In genomic region chr15:99165956-99166689, GRCh38 we compare ENCODE assay signal across 29 cellular contexts.
A peak's percentile ranks its signal among the peaks of the same experiment; 100 is the strongest.
DNase-seq lines count a peak whose midpoint lies in the region; TF ChIP-seq lines count a peak whose summit lies in the region.
"Had no signal": no experiment of that assay in that cellular context is flagged by ENCODE, and none has a peak within 500 bp of the region (broad histone marks: within the 10 kb centered on the region; RNA-seq: fewer than 3 reads in every experiment).

No MANE protein-coding gene starts in this region.

- H3K23me2 ChIP-seq in H9 (ENCODE audit: insufficient read length, low read depth, low read length, poor library complexity, severe bottlenecking): no peaks in the 10 kb centered on the region

- TF ChIP-seq CTCF in H9 (conservative IDR thresholded peaks at IDR 0.05) (no peak), testis (IDR thresholded peaks at IDR 0.05) (no peak)

- H2AFZ ChIP-seq in H9 (ENCODE audit: low read length): no peak overlapping the region
- no peak overlapping the region for H2AFZ ChIP-seq in neuronal stem cell (ENCODE audit: low read length)

- peak overlapping the region in 2 of 3 experiments; percentile 32 to 50; a peak in 3 of 7 replicates for H3K27ac Mint-ChIP-seq in H9
- H3K27ac Mint-ChIP-seq: activated CD8-positive, alpha-beta T cell treated with anti-CD3 and anti-CD28 coated beads for 36 hours; activated naive CD4-positive, alpha-beta T cell treated with anti-CD3 and anti-CD28 coated beads, Interleukin-2, amount 10 ng/mL, durations not matched to agents 7 days and 5 days; CD4-positive, alpha-beta T cell had no signal

- H3K9me3 ChIP-seq in H9 (ENCODE audit: control insufficient read depth, low read depth, low read length): no peaks in the 10 kb centered on the region
- H3K9me3 ChIP-seq in esophagus (ENCODE audit: control insufficient read depth in 2 of 2, insufficient read depth in 1 of 2, low read depth in 1 of 2, low read length in 1 of 2): no peaks in the 10 kb centered on the region
- no peaks in the 10 kb centered on the region for H3K9me3 ChIP-seq in neuronal stem cell (replicated peaks in 1 of 2; ENCODE audit: control insufficient read depth in 2 of 2, insufficient read depth in 1 of 2, low read depth in 1 of 2, low read length in 2 of 2)
- no peaks in the 10 kb centered on the region for H3K9me3 ChIP-seq in testis
- H3K9me3 ChIP-seq: adrenal gland, left lung, SJCRH30 had no signal

- H3T11ph ChIP-seq in H9 (ENCODE audit: low read length): no peak overlapping the region

- no peak overlapping the region for H3K18ac ChIP-seq in H9 (ENCODE audit: insufficient read length, low read depth, low read length)
- H3K18ac ChIP-seq in neuronal stem cell (ENCODE audit: low read length): peak overlapping the region; percentile 7

- H3K27me3 ChIP-seq in H9 (ENCODE audit: insufficient read depth, low read length) (no peaks in the 10 kb centered on the region), esophagus (ENCODE audit: control insufficient read depth in 1 of 2, insufficient read depth in 2 of 2, low read length in 2 of 2) (no peaks in the 10 kb centered on the region), neuronal stem cell (ENCODE audit: control insufficient read depth in 3 of 3, insufficient read depth in 3 of 3, low read depth in 1 of 3, low read length in 3 of 3) (no peaks in the 10 kb centered on the region), testis (no peaks in the 10 kb centered on the region)
- H3K27me3 ChIP-seq: adrenal gland, left lung, SJCRH30 had no signal

- H3K36me3 ChIP-seq in esophagus (ENCODE audit: control insufficient read depth in 2 of 2, insufficient read depth in 2 of 2, low read length in 1 of 2) (peaks cover 3 to 10% of the 10 kb centered on the region in 2 donors), neuronal stem cell (replicated peaks in 1 of 2; ENCODE audit: control insufficient read depth in 2 of 2, insufficient read depth in 2 of 2, low read length in 2 of 2) (peaks cover 11 to 42% of the 10 kb centered on the region in 2 donors), testis (ENCODE audit: low read depth, missing control alignments) (no peaks in the 10 kb centered on the region)

- no peak overlapping the region for H3K4me3 Mint-ChIP-seq in H9
- H3K4me3 Mint-ChIP-seq: activated CD8-positive, alpha-beta T cell treated with anti-CD3 and anti-CD28 coated beads for 36 hours; activated naive CD4-positive, alpha-beta T cell treated with anti-CD3 and anti-CD28 coated beads, Interleukin-2, amount 10 ng/mL, durations not matched to agents 7 days and 5 days; CD4-positive, alpha-beta T cell; naive thymus-derived CD4-positive, alpha-beta T cell; stimulated activated naive CD8-positive, alpha-beta T cell treated with anti-CD3 and anti-CD28 coated beads, Interleukin-15, amount 100 ng/mL, for 72 hours had no signal

- H4K5ac ChIP-seq in H9 (ENCODE audit: insufficient read length, low read depth, low read length): no peak overlapping the region

- no peaks in the 10 kb centered on the region for H4K20me1 ChIP-seq in H9 (ENCODE audit: control insufficient read depth, insufficient read depth, insufficient read length)

- H3K4me1 Mint-ChIP-seq in H9: no peaks in the 10 kb centered on the region
- H3K4me1 Mint-ChIP-seq: activated naive CD4-positive, alpha-beta T cell treated with anti-CD3 and anti-CD28 coated beads, Interleukin-2, amount 10 ng/mL, durations not matched to agents 7 days and 5 days had no signal

- H3K56ac ChIP-seq in H9 (ENCODE audit: insufficient read length, low read depth, low read length): no peak overlapping the region

- no peak overlapping the region for H3K4me3 ChIP-seq in esophagus (ENCODE audit: low read depth in 1 of 2, low read length in 2 of 2)
- H3K4me3 ChIP-seq in neuronal stem cell (ENCODE audit: low read length in 2 of 2): no peak overlapping the region
- H3K4me3 ChIP-seq in testis: no peak overlapping the region
- H3K4me3 ChIP-seq: adrenal gland, K562, left lung, SJCRH30 had no signal

- H3K9ac ChIP-seq in H9 (ENCODE audit: extremely low read depth, insufficient read length, low read length) (no peak overlapping the region), neuronal stem cell (ENCODE audit: low read depth, low read length, poor library complexity) (peak overlapping the region; percentile 38)

- H3K4ac ChIP-seq in H9 (ENCODE audit: low read depth, low read length): no peak overlapping the region
- H3K4ac ChIP-seq in neuronal stem cell (ENCODE audit: low read length): no peak overlapping the region

- H3K4me1 ChIP-seq in H9 (ENCODE audit: insufficient read depth, low read length) (no peaks in the 10 kb centered on the region), esophagus (ENCODE audit: control insufficient read depth in 2 of 2, insufficient read depth in 2 of 2, low read length in 1 of 2) (no peaks in the 10 kb centered on the region), neuronal stem cell (ENCODE audit: control insufficient read depth in 2 of 2, insufficient read depth in 1 of 2, low read depth in 1 of 2, low read length in 2 of 2) (peaks cover 0 to 2% of the 10 kb centered on the region in 2 donors), testis (no peaks in the 10 kb centered on the region)
- H3K4me1 ChIP-seq: left lung had no signal

- no CpG with 5 or more reads among the region's 23 CpGs for WGBS in H9 (ENCODE audit: extremely low coverage, insufficient read length, low lambda C conversion rate)
- 85 to 86% methylated on average over 23 of the region's 23 CpGs for whole genome bisulfite sequencing in esophagus, 2 donors
- no CpG with 5 or more reads among the region's 23 CpGs for WGBS in neuronal stem cell (ENCODE audit: extremely low coverage in 2 of 2, insufficient read length in 2 of 2, insufficient replicate concordance in 1 of 2), 2 donors
- WGBS in testis, 2 donors: 92% methylated on average over 23 of the region's 23 CpGs

- no peak overlapping the region for H3K27ac ChIP-seq in H9 (ENCODE audit: insufficient read length, low read depth, low read length)
- peak overlapping the region; percentile 8 to 9 for H3K27ac ChIP-seq in esophagus (ENCODE audit: low read depth in 2 of 2, low read length in 1 of 2)
- no peak overlapping the region for H3K27ac ChIP-seq in neuronal stem cell (replicated peaks; ENCODE audit: low read length)
- no peak overlapping the region for H3K27ac ChIP-seq in testis
- no peak overlapping the region for H3K27ac ChIP-seq in caudate nucleus (ENCODE audit: low read depth, low read length)
- H3K27ac ChIP-seq: adrenal gland, epithelial cell of prostate, left lung, SJCRH30 had no signal

- peaks cover 0 to 12% (median 9%) of the 10 kb centered on the region in 3 experiments; a peak in 4 of 7 replicates for H3K36me3 Mint-ChIP-seq in H9 (ENCODE audit: insufficient read depth in 1 of 3, low read depth in 3 of 3)
- H3K36me3 Mint-ChIP-seq: activated naive CD4-positive, alpha-beta T cell treated with anti-CD3 and anti-CD28 coated beads, Interleukin-2, amount 10 ng/mL, durations not matched to agents 7 days and 5 days; naive thymus-derived CD4-positive, alpha-beta T cell had no signal

- no peak overlapping the region for H2BK15ac ChIP-seq in H9 (ENCODE audit: low read depth, low read length)
- peak overlapping the region; percentile 7 for H2BK15ac ChIP-seq in neuronal stem cell (ENCODE audit: low read length)

- TF ChIP-seq POLR2A in testis (IDR thresholded peaks at IDR 0.05): no peak

- no peak overlapping the region for H3K23ac ChIP-seq in H9 (ENCODE audit: insufficient read length, low read depth, low read length)
- no peak overlapping the region for H3K23ac ChIP-seq in neuronal stem cell (ENCODE audit: low read depth, low read length, poor library complexity)

- H2AK5ac ChIP-seq in H9 (ENCODE audit: insufficient read length, low read length): no peak overlapping the region
- H2AK5ac ChIP-seq in neuronal stem cell (ENCODE audit: low read depth, low read length): peak overlapping the region; percentile 24

- H2BK12ac ChIP-seq in H9 (ENCODE audit: insufficient read length, low read depth, low read length) (no peak overlapping the region), neuronal stem cell (ENCODE audit: low read length) (no peak overlapping the region)

- H3K4me2 ChIP-seq in H9 (ENCODE audit: insufficient read depth, insufficient read length, low read length) (no peak overlapping the region), neuronal stem cell (ENCODE audit: insufficient read depth, low read length, poor library complexity, severe bottlenecking) (no peak overlapping the region)

- no peaks in the 10 kb centered on the region for H3K79me1 ChIP-seq in H9 (ENCODE audit: insufficient read depth, low read depth, low read length, poor library complexity, severe bottlenecking)
- H3K79me1 ChIP-seq in neuronal stem cell (ENCODE audit: low read depth, low read length): no peaks in the 10 kb centered on the region

- no peak overlapping the region for H2BK5ac ChIP-seq in H9 (ENCODE audit: insufficient read length, low read length)
- H2BK5ac ChIP-seq in neuronal stem cell (ENCODE audit: low read length): no peak overlapping the region

- H2BK120ac ChIP-seq in H9 (ENCODE audit: low read depth, low read length, poor library complexity, severe bottlenecking) (no peak overlapping the region), neuronal stem cell (ENCODE audit: low read depth, low read length) (no peak overlapping the region)

- DNase-seq in H9 (no peak), neuronal stem cell (ENCODE audit: low spot score) (no peak), testis (peak; percentile 6), GDM1 (lab: John Stamatoyannopoulos, UW) (no peak), SHP77 (lab: John Stamatoyannopoulos, UW) (no peak), caudate nucleus (lab: John Stamatoyannopoulos, UW) (no peak)
- no peak for DNase-seq in activated CD4-positive, alpha-beta T cell treated with anti-CD3 and anti-CD28 coated beads, Interleukin-2, amount 50 U/mL, for 48 hours
- DNase-seq: activated CD8-positive, alpha-beta T cell treated with anti-CD3 and anti-CD28 coated beads for 36 hours; activated naive CD4-positive, alpha-beta T cell treated with anti-CD3 and anti-CD28 coated beads, Interleukin-2, amount 10 ng/mL, durations not matched to agents 7 days and 5 days; adrenal gland; CD4-positive, alpha-beta T cell; head of caudate nucleus; left lung; naive thymus-derived CD4-positive, alpha-beta T cell; NCI-H1105; NCI-H1930; NCI-H2171 treated with DMSO at 0.1 percent for 48 hours; NCI-H510A; occipital lobe; retina; SJCRH30; stimulated activated CD4-positive, alpha-beta T cell treated with anti-CD3 and anti-CD28 coated beads, Interleukin-2, amount 100 ng/mL, for 24 hours; stimulated activated CD8-positive, alpha-beta memory T cell treated with anti-CD3 and anti-CD28 coated beads, Interleukin-4, amount 100 ng/mL, for 48 hours; stimulated activated naive CD8-positive, alpha-beta T cell treated with anti-CD3 and anti-CD28 coated beads, Interleukin-15, amount 100 ng/mL, for 72 hours; T-helper 9 cell; trophoblast cell had no signal

- H3K79me2 ChIP-seq in H9 (ENCODE audit: insufficient read depth, low read length): no peaks in the 10 kb centered on the region

- intact Hi-C loops in testis (cut with DNase I; ENCODE audit: low total_unique reads): no loop called here

- H3K14ac ChIP-seq in H9 (ENCODE audit: insufficient read depth, low read length) (no peak overlapping the region), neuronal stem cell (ENCODE audit: low read length) (peak overlapping the region; percentile 86)

- no peak overlapping the region for H2BK20ac ChIP-seq in H9 (ENCODE audit: low read depth, low read length, poor library complexity, severe bottlenecking)

- no peaks in the 10 kb centered on the region for H3K9me3 Mint-ChIP-seq in H9
- H3K9me3 Mint-ChIP-seq: activated CD8-positive, alpha-beta T cell treated with anti-CD3 and anti-CD28 coated beads for 36 hours; activated naive CD4-positive, alpha-beta T cell treated with anti-CD3 and anti-CD28 coated beads, Interleukin-2, amount 10 ng/mL, durations not matched to agents 7 days and 5 days; CD4-positive, alpha-beta T cell; naive thymus-derived CD4-positive, alpha-beta T cell; stimulated activated naive CD8-positive, alpha-beta T cell treated with anti-CD3 and anti-CD28 coated beads, Interleukin-15, amount 100 ng/mL, for 72 hours had no signal

- H4K91ac ChIP-seq in H9 (ENCODE audit: insufficient read length, low read depth, low read length) (no peak overlapping the region), neuronal stem cell (ENCODE audit: low read depth, low read length, poor library complexity) (no peak overlapping the region)

- no peaks in the 10 kb centered on the region for H3K27me3 Mint-ChIP-seq in H9 (ENCODE audit: low read depth)
- H3K27me3 Mint-ChIP-seq: activated CD8-positive, alpha-beta T cell treated with anti-CD3 and anti-CD28 coated beads for 36 hours; activated naive CD4-positive, alpha-beta T cell treated with anti-CD3 and anti-CD28 coated beads, Interleukin-2, amount 10 ng/mL, durations not matched to agents 7 days and 5 days; CD4-positive, alpha-beta T cell; naive thymus-derived CD4-positive, alpha-beta T cell; stimulated activated naive CD8-positive, alpha-beta T cell treated with anti-CD3 and anti-CD28 coated beads, Interleukin-15, amount 100 ng/mL, for 72 hours had no signal

- H4K8ac ChIP-seq in H9 (replicated peaks; ENCODE audit: insufficient read length, low read depth, low read length) (no peak overlapping the region), neuronal stem cell (ENCODE audit: low read depth, low read length) (no peak overlapping the region)

Comparison
In these comparisons a context has a peak if more than half of its experiments do, and no peak if none do; other contexts are left out.
1. H3K27ac ChIP-seq: peak in esophagus (2 of 2); none in H9 (single experiment), neuronal stem cell (single experiment), testis (0 of 2) and caudate nucleus (single experiment).